9 cellular contexts compared by ENCODE assay signal in the genomic region with DNA sequence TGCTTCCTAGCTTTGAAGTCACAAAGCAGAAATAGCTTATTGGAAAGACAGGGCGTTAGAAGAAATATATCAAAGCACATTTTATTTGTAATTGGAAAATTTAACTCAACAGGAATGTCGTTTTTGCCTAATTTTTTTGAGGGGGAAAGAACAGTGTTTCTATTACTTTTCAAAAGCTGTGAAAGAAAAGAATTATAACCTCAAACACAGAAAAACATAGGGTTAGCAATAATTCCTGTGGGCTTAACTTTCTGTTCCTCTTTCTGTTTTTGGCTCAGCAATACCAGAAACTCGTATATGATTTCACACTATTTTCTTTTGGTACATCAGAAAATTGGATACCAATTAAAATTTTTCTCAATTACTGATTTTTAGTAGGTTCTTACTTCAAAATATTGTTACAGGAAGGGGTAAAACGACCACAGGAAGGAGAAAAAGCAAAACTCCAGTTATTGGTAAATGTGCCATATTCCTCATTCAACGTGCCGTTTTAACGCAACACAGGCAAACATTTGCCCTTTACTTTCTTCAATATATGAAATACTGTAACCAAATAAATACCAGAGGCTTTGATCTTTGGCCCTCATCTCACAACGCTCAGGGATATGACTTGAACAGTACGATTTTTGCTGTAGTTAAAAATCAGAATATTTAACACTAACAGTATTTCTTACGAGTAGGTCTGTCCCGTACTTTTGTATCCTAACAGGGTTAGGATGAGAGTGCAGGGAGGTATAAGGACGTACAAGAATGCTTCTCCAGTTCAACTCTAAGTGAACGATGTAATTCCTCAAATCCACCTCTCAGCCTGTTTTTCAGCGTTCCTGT. TPM values are rescaled to one million over a fixed set of nuclear protein-coding genes. Genes with fewer than 3 reads are reported as not detected.
DNase-seq lines count a peak whose midpoint lies in the region; ATAC-seq, FAIRE-seq and TF ChIP-seq lines count a peak whose summit lies in the region.
"Had no signal": no experiment of that assay in that cellular context is flagged by ENCODE, and none has a peak within 500 bp of the region (broad histone marks: within the 10 kb centered on the region; RNA-seq: fewer than 3 reads in every experiment).

No MANE protein-coding gene starts in this region.

- no peak overlapping the region for H3K27ac ChIP-seq in SJCRH30
- peak overlapping the region in 1 of 2 donors; percentile 96 for H3K27ac ChIP-seq in small intestine (ENCODE audit: low read depth in 1 of 2, low read length in 1 of 2)

- no peaks in the 10 kb centered on the region for H3K36me3 ChIP-seq in SJCRH30
- no peaks in the 10 kb centered on the region for H3K36me3 ChIP-seq in small intestine (ENCODE audit: control insufficient read depth in 2 of 2, insufficient read depth in 2 of 2, low read length in 2 of 2)

- H3K27me3 ChIP-seq in SJCRH30 (no peaks in the 10 kb centered on the region), small intestine (ENCODE audit: control insufficient read depth in 2 of 2, insufficient read depth in 2 of 2, low read length in 2 of 2) (no peaks in the 10 kb centered on the region)

- 7 to 9% (median 8%) methylated on average over 14 of the region's 14 CpGs for WGBS in small intestine, 3 donors

- 0 out of 2 replicates have a peak, but pooled peaks cover 3% of the 10 kb centered on the region for H3K4me1 ChIP-seq in SJCRH30
- no peaks in the 10 kb centered on the region for H3K4me1 ChIP-seq in small intestine (ENCODE audit: control insufficient read depth in 2 of 2, insufficient read depth in 1 of 2, low read depth in 1 of 2, low read length in 1 of 2)

- H3K4me3 ChIP-seq in AG10803 (ENCODE audit: low read length) (peak overlapping the region; percentile 64), SJCRH30 (peak overlapping the region; percentile 75), foreskin fibroblast (ENCODE audit: low read depth in 1 of 2, low read length in 2 of 2) (peak overlapping the region; percentile 57 to 65), small intestine (ENCODE audit: low read depth in 1 of 2, low read length in 2 of 2) (peak overlapping the region; percentile 42 to 71)

- DNase-seq in AG10803 (ENCODE audit: low read depth): no peak
- DNase-seq in SJCRH30: no peak
- DNase-seq in foreskin fibroblast: no peak
- DNase-seq in small intestine: no peak
- DNase-seq in NCI-H1436 (lab: John Stamatoyannopoulos, UW): no peak
- DNase-seq in midbrain (lab: John Stamatoyannopoulos, UW): no peak

- no peaks in the 10 kb centered on the region for H3K9me3 ChIP-seq in SJCRH30 (replicated peaks)
- H3K9me3 ChIP-seq in small intestine (ENCODE audit: control insufficient read depth, low read depth): no peaks in the 10 kb centered on the region

- TF ChIP-seq CTCF in AG10803 (conservative IDR thresholded peaks at IDR 0.05; ENCODE audit: low read length): no peak
- no peak for TF ChIP-seq CTCF in foreskin fibroblast (IDR thresholded peaks at IDR 0.05; ENCODE audit: low read depth, low read length)

- no peak for FAIRE-seq in small intestine (lab: Jason Lieb, UNC)

- ATAC-seq in GM21526 (IDR thresholded peaks at IDR 0.05; ENCODE audit: low FRiP score, unreplicated experiment): peak; percentile 33
- no peak for ATAC-seq in activated CD4-positive, CD25-positive, alpha-beta regulatory T cell treated with anti-CD3 and anti-CD28 coated beads, Interleukin-2, amount 50 U/mL, for 24 hours

RNA-seq across cellular contexts. Expression of a gene that starts 1.3 kb away (rescaled TPM):
- not detected in 2 replicates for total RNA-seq in SJCRH30 (2014; rRNA removed; shearing (Covaris generic))
- polyA plus RNA-seq in small intestine: not detected
- total RNA-seq: renal cortical epithelial cell had no signal

RNA-seq across cellular contexts. Expression of a gene that starts 2.5 kb away (rescaled TPM):
- not detected in 2 replicates for total RNA-seq in SJCRH30 (2014; rRNA removed; shearing (Covaris generic))
- not detected for polyA plus RNA-seq in small intestine
- total RNA-seq: renal cortical epithelial cell had no signal
